Comparison of ENCODE assay signal across 8 cellular contexts in the genomic region with DNA sequence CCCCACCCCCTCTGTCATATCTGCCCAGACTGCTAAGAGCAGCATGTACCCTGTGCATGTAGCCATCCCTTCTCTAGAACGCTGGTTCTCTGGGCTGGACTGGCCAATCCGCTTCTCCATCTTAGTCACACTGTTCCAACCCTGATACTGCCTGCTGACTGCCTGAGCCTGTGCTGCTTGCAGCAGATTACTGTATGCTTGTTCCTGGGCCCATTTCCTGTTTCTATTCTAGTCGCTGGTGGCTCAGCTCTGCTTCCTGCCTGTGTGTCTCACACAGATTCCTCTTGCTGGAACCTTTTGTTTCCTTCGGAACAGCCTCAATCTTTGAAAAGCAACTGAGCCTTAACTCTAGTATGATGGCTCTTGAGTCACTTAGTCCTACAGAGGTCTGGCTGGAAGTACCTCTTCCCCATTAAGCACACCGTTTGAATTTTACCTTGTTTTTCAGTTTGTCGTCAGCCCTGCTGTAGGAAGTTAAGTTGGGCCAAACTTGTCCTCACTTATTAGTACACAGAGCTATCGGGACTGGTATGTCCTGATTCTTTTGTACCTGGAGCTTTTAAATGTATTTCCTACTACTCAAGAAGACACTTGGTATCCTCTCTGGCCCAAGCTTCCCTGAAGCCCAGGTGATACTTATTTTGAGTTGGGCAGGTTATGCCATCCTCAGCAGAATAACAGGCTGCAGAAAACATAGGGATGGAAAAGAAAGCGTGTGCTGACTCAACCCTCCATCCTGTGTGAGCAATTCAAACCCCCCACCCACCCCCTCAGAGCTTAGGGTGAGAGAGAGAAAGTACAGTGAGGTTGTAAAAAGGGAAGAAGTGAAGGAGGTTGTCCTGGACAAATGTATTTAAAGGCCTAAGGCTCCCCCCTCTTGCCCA. TPM values are rescaled to one million over a fixed set of nuclear protein-coding genes. Genes with fewer than 3 reads are reported as not detected.
DNase-seq lines count a peak whose midpoint lies in the region; ATAC-seq and TF ChIP-seq lines count a peak whose summit lies in the region.

No MANE protein-coding gene starts in this region.

- H3K9me3 ChIP-seq in CD4-positive, alpha-beta memory T cell (ENCODE audit: control insufficient read depth in 1 of 2, low read length in 2 of 2): no peaks in the 10 kb centered on the region
- no peaks in the 10 kb centered on the region for H3K9me3 ChIP-seq in gastrocnemius medialis

- peaks cover 29 to 57% of the 10 kb centered on the region in 2 donors for H3K36me3 Mint-ChIP-seq in CD4-positive, alpha-beta memory T cell

- H3K4me1 ChIP-seq in CD4-positive, alpha-beta memory T cell (ENCODE audit: insufficient read depth, low read length): peaks cover 95% of the 10 kb centered on the region
- H3K4me1 ChIP-seq in gastrocnemius medialis: peaks cover 50 to 76% of the 10 kb centered on the region in 2 donors

- TF ChIP-seq POLR2A in gastrocnemius medialis (IDR thresholded peaks at IDR 0.05): peak; percentile 11 to 18

- CTCF ChIA-PET in CD4-positive, alpha-beta memory T cell (lab: Charles Lee; ENCODE audit: partially characterized antibody): interaction anchor here (0.6 to 4.7 kb wide), 16 partner anchors 15 to 244 kb away, joined by 3 to 27 read pairs (median 4); a partner anchor contains a TSS

- H3K27ac ChIP-seq in CD4-positive, alpha-beta memory T cell (ENCODE audit: low read depth, low read length): peak overlapping the region; percentile 70
- H3K27ac ChIP-seq in gastrocnemius medialis: peak overlapping the region; percentile 60 to 81 (median 70)

- intact Hi-C loops in CD4-positive, alpha-beta memory T cell (cut with micrococcal nuclease): loop anchor here (1.0 kb wide), 2 partner anchors 43 to 49 kb away; a partner anchor contains a TSS
- intact Hi-C loops in left cardiac atrium (cut with DNase I) (no loop called here), gastrocnemius medialis (cut with DNase I; ENCODE audit: low total_unique reads) (no loop called here)

- H3K27me3 Mint-ChIP-seq in CD4-positive, alpha-beta memory T cell: no peaks in the 10 kb centered on the region

- ATAC-seq in GM19455 (IDR thresholded peaks at IDR 0.05; ENCODE audit: unreplicated experiment) (peak; percentile 98), HG03575 (IDR thresholded peaks at IDR 0.05; ENCODE audit: extremely low read depth, insufficient number of reproducible peaks, low FRiP score, unreplicated experiment) (peak; percentile 78), left cardiac atrium (peak; percentile 94 to 98), gastrocnemius medialis (peak; percentile 90 to 96)

- TF ChIP-seq CTCF in gastrocnemius medialis (IDR thresholded peaks at IDR 0.05 in 4 of 5, conservative IDR thresholded peaks at IDR 0.05 in 1 of 5): no peak

- H3K36me3 ChIP-seq in CD4-positive, alpha-beta memory T cell (ENCODE audit: insufficient read depth, low read length): peaks cover 21% of the 10 kb centered on the region
- H3K36me3 ChIP-seq in gastrocnemius medialis: no peaks in the 10 kb centered on the region

- DNase-seq in CD4-positive, alpha-beta memory T cell: peak; percentile 81 to 93 (median 88)
- peak; percentile 95 for DNase-seq in SKM-1 treated with dmso at 0.1 percent for 144 hours (lab: John Stamatoyannopoulos, UW; ENCODE audit: unreplicated experiment)
- peak; percentile 54 for DNase-seq in activated naive CD8-positive, alpha-beta T cell treated with anti-CD3 and anti-CD28 coated beads, Interleukin-2, amount 50 U/mL, for 16 hours (ENCODE audit: low read depth, low spot score)
- peak; percentile 80 for DNase-seq in left cardiac atrium
- DNase-seq in gastrocnemius medialis: peak; percentile 75 to 79
- DNase-seq in NCI-H446 treated with DMSO at 0.1 percent for 48 hours (lab: John Stamatoyannopoulos, UW): no peak

- in situ Hi-C loops in gastrocnemius medialis (cut with MboI; ENCODE audit: low sequenced_read_pairs in 4 of 4): no loop called here

- peak overlapping the region in 1 of 2 donors; percentile 41 for H3K4me3 ChIP-seq in CD4-positive, alpha-beta memory T cell (ENCODE audit: low read length in 2 of 2)
- no peak overlapping the region for H3K4me3 ChIP-seq in gastrocnemius medialis

- H3K9me3 Mint-ChIP-seq in CD4-positive, alpha-beta memory T cell: no peaks in the 10 kb centered on the region

- POLR2A ChIA-PET in CD4-positive, alpha-beta memory T cell (lab: Charles Lee; ENCODE audit: partially characterized antibody): interaction anchor here (0.5 to 11.2 kb wide), 21 partner anchors 11 to 600 kb away, joined by 3 to 307 read pairs (median 5); a partner anchor contains a TSS

- peaks cover 66 to 93% (median 79%) of the 10 kb centered on the region in 4 donors for H3K4me1 Mint-ChIP-seq in CD4-positive, alpha-beta memory T cell

- H3K27me3 ChIP-seq in CD4-positive, alpha-beta memory T cell (ENCODE audit: insufficient read depth, low read length): no peaks in the 10 kb centered on the region
- H3K27me3 ChIP-seq in gastrocnemius medialis: no peaks in the 10 kb centered on the region

- H3K27ac Mint-ChIP-seq in CD4-positive, alpha-beta memory T cell: peak overlapping the region; percentile 90 to 98 (median 93)

- peak overlapping the region; percentile 5 to 90 (median 79) for H3K4me3 Mint-ChIP-seq in CD4-positive, alpha-beta memory T cell

RNA-seq across cellular contexts. Expression of a gene that starts 43.4 kb away (rescaled TPM):
- 10 to 100 TPM; 17.7 to 18.2 TPM for total RNA-seq in CD4-positive, alpha-beta memory T cell
- 10 to 100 TPM in 1 of 2 donors, 1 to 10 TPM in 1; 7.9 to 13.2 TPM for polyA plus RNA-seq in CD4-positive, alpha-beta memory T cell
- total RNA-seq in left cardiac atrium (1 to 10 TPM; 6.1 to 6.7 TPM), gastrocnemius medialis (10 to 100 TPM in 1 of 4 donors, 1 to 10 TPM in 3; 2.9 to 16.0 (median 5.8) TPM)

RNA-seq across cellular contexts. Expression of a gene that starts 48.5 kb away (rescaled TPM):
- 100 to 1,000 TPM; 112 to 127 TPM for total RNA-seq in CD4-positive, alpha-beta memory T cell
- polyA plus RNA-seq in CD4-positive, alpha-beta memory T cell: 10 to 100 TPM in 1 of 2 donors, 1 to 10 TPM in 1; 4.2 to 30.4 TPM
- total RNA-seq in left cardiac atrium: 10 to 100 TPM; 34.5 to 38.5 TPM
- 10 to 100 TPM; 22.3 to 51.0 (median 35.0) TPM for total RNA-seq in gastrocnemius medialis
